Comparison of ENCODE assay signal across 2 cellular contexts in the genomic region with DNA sequence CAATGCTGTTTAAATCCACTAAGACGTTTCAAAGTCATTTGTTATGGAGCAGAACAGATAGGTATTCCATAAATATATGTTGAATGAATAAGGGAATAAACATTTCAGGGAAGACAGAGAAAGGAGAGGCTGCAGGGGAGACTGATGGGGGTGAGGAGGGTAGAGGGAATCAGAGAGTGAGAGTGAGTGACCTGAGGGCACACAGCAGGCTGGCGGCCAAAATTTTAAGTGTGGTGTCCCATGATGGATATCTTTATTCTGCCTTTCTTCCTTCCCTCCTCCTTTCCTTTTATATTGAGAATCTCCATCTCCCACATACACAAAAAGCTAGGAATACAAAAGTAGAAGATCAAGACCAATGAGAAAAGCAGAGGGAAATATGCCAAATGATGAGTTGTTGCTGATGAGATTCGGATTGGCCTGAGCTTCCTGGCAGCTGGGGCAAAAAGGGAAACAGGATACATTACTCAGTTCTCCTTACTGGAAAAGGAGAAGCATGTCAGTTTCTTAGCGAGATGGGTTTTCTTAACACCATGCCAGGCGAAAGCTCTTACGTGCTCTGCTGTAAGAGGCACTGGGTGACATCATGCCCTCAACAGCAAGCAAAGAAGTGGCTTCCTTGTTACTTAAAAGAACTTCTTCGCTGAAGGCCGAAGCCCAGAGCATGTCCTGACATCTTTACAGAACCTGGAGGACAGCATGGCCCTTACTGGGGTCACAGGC.
TF ChIP-seq lines count a peak whose summit lies in the region.

No MANE protein-coding gene starts in this region.

TF ChIP-seq in SK-N-SH, 30 proteins besides CTCF, POLR2A, EP300 and RAD21 (continued from another document):
- TF ChIP-seq, protein P1, sequence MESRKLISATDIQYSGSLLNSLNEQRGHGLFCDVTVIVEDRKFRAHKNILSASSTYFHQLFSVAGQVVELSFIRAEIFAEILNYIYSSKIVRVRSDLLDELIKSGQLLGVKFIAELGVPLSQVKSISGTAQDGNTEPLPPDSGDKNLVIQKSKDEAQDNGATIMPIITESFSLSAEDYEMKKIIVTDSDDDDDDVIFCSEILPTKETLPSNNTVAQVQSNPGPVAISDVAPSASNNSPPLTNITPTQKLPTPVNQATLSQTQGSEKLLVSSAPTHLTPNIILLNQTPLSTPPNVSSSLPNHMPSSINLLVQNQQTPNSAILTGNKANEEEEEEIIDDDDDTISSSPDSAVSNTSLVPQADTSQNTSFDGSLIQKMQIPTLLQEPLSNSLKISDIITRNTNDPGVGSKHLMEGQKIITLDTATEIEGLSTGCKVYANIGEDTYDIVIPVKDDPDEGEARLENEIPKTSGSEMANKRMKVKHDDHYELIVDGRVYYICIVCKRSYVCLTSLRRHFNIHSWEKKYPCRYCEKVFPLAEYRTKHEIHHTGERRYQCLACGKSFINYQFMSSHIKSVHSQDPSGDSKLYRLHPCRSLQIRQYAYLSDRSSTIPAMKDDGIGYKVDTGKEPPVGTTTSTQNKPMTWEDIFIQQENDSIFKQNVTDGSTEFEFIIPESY (IDR thresholded peaks at IDR 0.05; ENCODE audit: borderline replicate concordance, low read depth): no peak
- no peak for TF ChIP-seq FOXJ3 (CRISPR knock-in tag; IDR thresholded peaks at IDR 0.05)

TF ChIP-seq in SK-N-SH treated with all-trans-retinoic acid at 6 μM for 48 hours, 23 proteins besides CTCF, POLR2A, EP300 and RAD21 (continued from another document):
- TF ChIP-seq, protein P2, sequence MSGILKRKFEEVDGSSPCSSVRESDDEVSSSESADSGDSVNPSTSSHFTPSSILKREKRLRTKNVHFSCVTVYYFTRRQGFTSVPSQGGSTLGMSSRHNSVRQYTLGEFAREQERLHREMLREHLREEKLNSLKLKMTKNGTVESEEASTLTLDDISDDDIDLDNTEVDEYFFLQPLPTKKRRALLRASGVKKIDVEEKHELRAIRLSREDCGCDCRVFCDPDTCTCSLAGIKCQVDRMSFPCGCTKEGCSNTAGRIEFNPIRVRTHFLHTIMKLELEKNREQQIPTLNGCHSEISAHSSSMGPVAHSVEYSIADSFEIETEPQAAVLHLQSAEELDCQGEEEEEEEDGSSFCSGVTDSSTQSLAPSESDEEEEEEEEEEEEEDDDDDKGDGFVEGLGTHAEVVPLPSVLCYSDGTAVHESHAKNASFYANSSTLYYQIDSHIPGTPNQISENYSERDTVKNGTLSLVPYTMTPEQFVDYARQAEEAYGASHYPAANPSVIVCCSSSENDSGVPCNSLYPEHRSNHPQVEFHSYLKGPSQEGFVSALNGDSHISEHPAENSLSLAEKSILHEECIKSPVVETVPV (CRISPR knock-in tag; IDR thresholded peaks at IDR 0.05): no peak
- TF ChIP-seq, protein P3, sequence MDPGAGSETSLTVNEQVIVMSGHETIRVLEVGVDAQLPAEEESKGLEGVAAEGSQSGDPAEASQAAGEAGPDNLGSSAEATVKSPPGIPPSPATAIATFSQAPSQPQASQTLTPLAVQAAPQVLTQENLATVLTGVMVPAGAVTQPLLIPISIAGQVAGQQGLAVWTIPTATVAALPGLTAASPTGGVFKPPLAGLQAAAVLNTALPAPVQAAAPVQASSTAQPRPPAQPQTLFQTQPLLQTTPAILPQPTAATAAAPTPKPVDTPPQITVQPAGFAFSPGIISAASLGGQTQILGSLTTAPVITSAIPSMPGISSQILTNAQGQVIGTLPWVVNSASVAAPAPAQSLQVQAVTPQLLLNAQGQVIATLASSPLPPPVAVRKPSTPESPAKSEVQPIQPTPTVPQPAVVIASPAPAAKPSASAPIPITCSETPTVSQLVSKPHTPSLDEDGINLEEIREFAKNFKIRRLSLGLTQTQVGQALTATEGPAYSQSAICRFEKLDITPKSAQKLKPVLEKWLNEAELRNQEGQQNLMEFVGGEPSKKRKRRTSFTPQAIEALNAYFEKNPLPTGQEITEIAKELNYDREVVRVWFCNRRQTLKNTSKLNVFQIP (CRISPR knock-in tag; IDR thresholded peaks at IDR 0.05; ENCODE audit: borderline replicate concordance, low read depth): no peak
- TF ChIP-seq ZC3H10 (CRISPR knock-in tag; IDR thresholded peaks at IDR 0.05) (no peak), ARNTL (CRISPR knock-in tag; IDR thresholded peaks at IDR 0.05; ENCODE audit: borderline replicate concordance, low read depth) (no peak)
